ENCODE assay signal across 8 cellular contexts in genomic region chr17:3738562-3739295, GRCh38. TPM values are rescaled to one million over a fixed set of nuclear protein-coding genes. Genes with fewer than 3 reads are reported as not detected.
A peak's percentile ranks its signal among the peaks of the same experiment; 100 is the strongest.
DNase-seq lines count a peak whose midpoint lies in the region; ATAC-seq and TF ChIP-seq lines count a peak whose summit lies in the region.

No MANE protein-coding gene starts in this region.

- H3K27ac Mint-ChIP-seq in natural killer cell, result peak overlapping the region; percentile 34 to 75
- peak overlapping the region in 1 of 2 donors; percentile 6 for H3K27ac Mint-ChIP-seq in stimulated activated naive CD8-positive, alpha-beta T cell treated with anti-CD3 and anti-CD28 coated beads, Interleukin-15, amount 100 ng/mL, for 72 hours

- H3K4me1 Mint-ChIP-seq in natural killer cell, result peaks cover 26 to 36% of the 10 kb centered on the region in 2 donors
- H3K4me1 Mint-ChIP-seq in stimulated activated naive CD8-positive, alpha-beta T cell treated with anti-CD3 and anti-CD28 coated beads, Interleukin-15, amount 100 ng/mL, for 72 hours, result peaks cover 54% of the 10 kb centered on the region

- H3K9me3 ChIP-seq in KOPT-K1 (ENCODE audit: insufficient read depth, low read length, poor library complexity, severe bottlenecking), result no peaks in the 10 kb centered on the region

- H3K4me3 ChIP-seq in coronary artery, result peak overlapping the region; percentile 55

- H3K4me3 Mint-ChIP-seq in natural killer cell, result no peak overlapping the region
- peak overlapping the region; percentile 3 to 63 for H3K4me3 Mint-ChIP-seq in stimulated activated naive CD8-positive, alpha-beta T cell treated with anti-CD3 and anti-CD28 coated beads, Interleukin-15, amount 100 ng/mL, for 72 hours

- intact Hi-C loops in natural killer cell (cut with micrococcal nuclease), result loop anchor here (2.0 to 10.0 kb wide), 2 partner anchors 26 to 266 kb away; no protein-coding TSS in a partner anchor

- no peaks in the 10 kb centered on the region for H3K27me3 Mint-ChIP-seq in natural killer cell (ENCODE audit: low read depth in 2 of 2)
- H3K27me3 Mint-ChIP-seq in stimulated activated naive CD8-positive, alpha-beta T cell treated with anti-CD3 and anti-CD28 coated beads, Interleukin-15, amount 100 ng/mL, for 72 hours, result no peaks in the 10 kb centered on the region

- no peaks in the 10 kb centered on the region for H3K36me3 Mint-ChIP-seq in natural killer cell

- DNase-seq in activated CD4-positive, alpha-beta T cell treated with anti-CD3 and anti-CD28 coated beads, Interleukin-2, amount 50 U/mL, for 1 hour, result peak; percentile 57
- no peak for DNase-seq in coronary artery (ENCODE audit: low spot score)
- DNase-seq in natural killer cell, result no peak
- peak; percentile 61 to 80 for DNase-seq in stimulated activated naive CD8-positive, alpha-beta T cell treated with anti-CD3 and anti-CD28 coated beads, Interleukin-15, amount 100 ng/mL, for 72 hours
- DNase-seq in NK-92 (lab: John Stamatoyannopoulos, UW; ENCODE audit: unreplicated experiment), result no peak
- no peak for DNase-seq in NOMO-1 (lab: John Stamatoyannopoulos, UW; ENCODE audit: unreplicated experiment in 2 of 2)

- peaks cover 19% of the 10 kb centered on the region for H3K36me3 ChIP-seq in KOPT-K1 (ENCODE audit: insufficient read depth, low read length)

- H3K27ac ChIP-seq in KOPT-K1 (ENCODE audit: low read depth, low read length, poor library complexity, severe bottlenecking) (peak overlapping the region; percentile 83), coronary artery (no peak overlapping the region)

- ATAC-seq in natural killer cell, result peak; percentile 38 to 63 (median 59)
- ATAC-seq in stimulated activated naive CD8-positive, alpha-beta T cell treated with anti-CD3 and anti-CD28 coated beads, Interleukin-15, amount 100 ng/mL, for 72 hours, result peak; percentile 88
- ATAC-seq in GM21515 (IDR thresholded peaks at IDR 0.05; ENCODE audit: unreplicated experiment), result no peak

- TF ChIP-seq CTCF in coronary artery (IDR thresholded peaks at IDR 0.05) (no peak), natural killer cell (IDR thresholded peaks at IDR 0.05) (no peak)

- no peaks in the 10 kb centered on the region for H3K9me3 Mint-ChIP-seq in natural killer cell
- no peaks in the 10 kb centered on the region for H3K9me3 Mint-ChIP-seq in stimulated activated naive CD8-positive, alpha-beta T cell treated with anti-CD3 and anti-CD28 coated beads, Interleukin-15, amount 100 ng/mL, for 72 hours

RNA-seq across cellular contexts. Expression of gene HASPIN, which starts 15.0 kb away (rescaled TPM):
- under 1 TPM; 0.33 to 0.79 (median 0.70) TPM for total RNA-seq in natural killer cell

RNA-seq across cellular contexts. Expression of gene P2RX5, which starts 42.8 kb away (rescaled TPM):
- total RNA-seq in natural killer cell, result 10 to 100 TPM in 1 of 3 donors, 1 to 10 TPM in 2; 7.8 to 15.4 (median 9.2) TPM

Comparison
In these comparisons a context has a peak if more than half of its experiments do, and no peak if none do; other contexts are left out.
1. DNase-seq: peak in activated CD4-positive, alpha-beta T cell treated with anti-CD3 and anti-CD28 coated beads, Interleukin-2, amount 50 U/mL, for 1 hour (single experiment) and stimulated activated naive CD8-positive, alpha-beta T cell treated with anti-CD3 and anti-CD28 coated beads, Interleukin-15, amount 100 ng/mL, for 72 hours (2 of 2); none in coronary artery (single experiment), natural killer cell (single experiment), NK-92 (single experiment) and NOMO-1 (0 of 2).